1 cellular context compared by ENCODE assay signal in the genomic region with DNA sequence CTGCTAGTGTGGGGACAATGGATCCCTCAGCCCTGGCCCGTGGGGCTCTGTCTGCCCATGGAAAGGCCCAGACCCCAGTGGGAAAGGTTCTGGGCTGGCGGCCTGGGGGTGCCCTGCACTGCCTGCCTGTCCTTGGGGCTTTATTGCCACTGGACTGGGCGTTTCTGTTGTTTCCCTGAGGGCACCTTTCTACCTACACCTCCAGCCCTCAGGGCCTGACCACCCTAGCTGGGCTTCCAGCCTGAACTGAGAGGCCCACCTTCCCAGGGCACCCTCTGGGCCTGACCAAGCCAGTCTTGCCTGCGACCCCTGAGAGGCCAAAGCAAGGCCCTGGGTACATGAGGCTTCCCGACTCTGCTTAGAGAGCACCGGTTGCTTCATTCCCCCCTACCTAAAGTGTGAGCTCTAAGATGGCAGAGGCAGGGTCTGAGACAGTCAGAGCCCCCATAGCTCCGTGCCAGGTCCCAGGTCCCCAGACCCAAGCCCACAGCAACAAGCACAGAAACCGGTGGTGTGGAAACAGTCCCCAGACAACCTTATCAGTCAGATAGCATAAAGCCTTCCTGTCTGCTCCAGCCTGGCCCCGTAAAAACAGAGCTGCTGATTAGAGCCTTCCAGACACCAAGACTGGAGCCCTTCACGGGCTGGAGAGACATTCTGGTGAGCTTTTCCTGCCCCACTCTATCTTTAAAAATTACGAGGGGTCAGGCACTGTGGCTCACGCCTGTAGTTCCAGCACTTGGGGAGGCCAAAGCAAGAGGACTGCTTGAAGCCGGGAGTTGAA.
TF ChIP-seq lines count a peak whose summit lies in the region.

No MANE protein-coding gene starts in this region.

TF ChIP-seq in K562, 482 proteins besides CTCF, POLR2A, EP300 and RAD21 (continued from another document and continues in another):
- TF ChIP-seq KLF6 (CRISPR knock-in tag; IDR thresholded peaks at IDR 0.05; ENCODE audit: borderline replicate concordance) (no peak), SRSF1 (IDR thresholded peaks at IDR 0.05; ENCODE audit: low read depth, low read length) (no peak), MAZ (CRISPR knock-in tag; conservative IDR thresholded peaks at IDR 0.05 in 1 of 2, IDR thresholded peaks at IDR 0.05 in 1 of 2) (no peak), MEF2A (IDR thresholded peaks at IDR 0.05; ENCODE audit: control insufficient read depth, low read depth, low read length) (no peak), KLF13 (tag; IDR thresholded peaks at IDR 0.05; ENCODE audit: borderline replicate concordance, low read depth) (no peak), TBL1XR1 (IDR thresholded peaks at IDR 0.05; ENCODE audit: low read length in 2 of 2) (peak in 1 of 2 experiments; percentile 66; a peak in 2 of 4 replicates), RBFOX2 (IDR thresholded peaks at IDR 0.05; ENCODE audit: low read depth, low read length) (no peak), PHF21A (IDR thresholded peaks at IDR 0.05; ENCODE audit: borderline replicate concordance, low read depth) (no peak), ZNF41 (CRISPR knock-in tag; conservative IDR thresholded peaks at IDR 0.05) (no peak), NCOR1 (IDR thresholded peaks at IDR 0.05) (peak; percentile 57), SMAD4 (CRISPR knock-in tag; conservative IDR thresholded peaks at IDR 0.05) (peak; percentile 96), CXXC5 (CRISPR knock-in tag; IDR thresholded peaks at IDR 0.05) (peak; percentile 12; the same call in 1 of the 2 replicates), POLR2G (IDR thresholded peaks at IDR 0.05; ENCODE audit: low read depth, low read length) (no peak), STAG1 (CRISPR knock-in tag; IDR thresholded peaks at IDR 0.05; ENCODE audit: borderline replicate concordance) (no peak), ETV5 (CRISPR knock-in tag; IDR thresholded peaks at IDR 0.05; ENCODE audit: low read depth) (0 out of 2 replicates have a peak, but pooled peaks have one; percentile 54), POLR2AphosphoS2 (IDR thresholded peaks at IDR 0.05; ENCODE audit: low read length) (no peak), ZNF431 (CRISPR knock-in tag; IDR thresholded peaks at IDR 0.05) (no peak), CBFA2T3 (IDR thresholded peaks at IDR 0.05) (peak; percentile 54), DMBX1 (CRISPR knock-in tag; IDR thresholded peaks at IDR 0.05; ENCODE audit: borderline replicate concordance) (no peak), ZFP36 (IDR thresholded peaks at IDR 0.05; ENCODE audit: low read depth, low read length, partially characterized antibody) (no peak), MCM3 (IDR thresholded peaks at IDR 0.05) (no peak), ZFX (CRISPR knock-in tag; IDR thresholded peaks at IDR 0.05) (peak; percentile 44), FUS (optimal IDR thresholded peaks at IDR 0.05; ENCODE audit: low read depth, low read length) (no peak), NR2C2 (CRISPR knock-in tag; IDR thresholded peaks at IDR 0.05) (no peak), NR2C2 (tag; IDR thresholded peaks at IDR 0.05) (peak; percentile 27; the same call in 1 of the 2 replicates)
- TF ChIP-seq, protein P1, sequence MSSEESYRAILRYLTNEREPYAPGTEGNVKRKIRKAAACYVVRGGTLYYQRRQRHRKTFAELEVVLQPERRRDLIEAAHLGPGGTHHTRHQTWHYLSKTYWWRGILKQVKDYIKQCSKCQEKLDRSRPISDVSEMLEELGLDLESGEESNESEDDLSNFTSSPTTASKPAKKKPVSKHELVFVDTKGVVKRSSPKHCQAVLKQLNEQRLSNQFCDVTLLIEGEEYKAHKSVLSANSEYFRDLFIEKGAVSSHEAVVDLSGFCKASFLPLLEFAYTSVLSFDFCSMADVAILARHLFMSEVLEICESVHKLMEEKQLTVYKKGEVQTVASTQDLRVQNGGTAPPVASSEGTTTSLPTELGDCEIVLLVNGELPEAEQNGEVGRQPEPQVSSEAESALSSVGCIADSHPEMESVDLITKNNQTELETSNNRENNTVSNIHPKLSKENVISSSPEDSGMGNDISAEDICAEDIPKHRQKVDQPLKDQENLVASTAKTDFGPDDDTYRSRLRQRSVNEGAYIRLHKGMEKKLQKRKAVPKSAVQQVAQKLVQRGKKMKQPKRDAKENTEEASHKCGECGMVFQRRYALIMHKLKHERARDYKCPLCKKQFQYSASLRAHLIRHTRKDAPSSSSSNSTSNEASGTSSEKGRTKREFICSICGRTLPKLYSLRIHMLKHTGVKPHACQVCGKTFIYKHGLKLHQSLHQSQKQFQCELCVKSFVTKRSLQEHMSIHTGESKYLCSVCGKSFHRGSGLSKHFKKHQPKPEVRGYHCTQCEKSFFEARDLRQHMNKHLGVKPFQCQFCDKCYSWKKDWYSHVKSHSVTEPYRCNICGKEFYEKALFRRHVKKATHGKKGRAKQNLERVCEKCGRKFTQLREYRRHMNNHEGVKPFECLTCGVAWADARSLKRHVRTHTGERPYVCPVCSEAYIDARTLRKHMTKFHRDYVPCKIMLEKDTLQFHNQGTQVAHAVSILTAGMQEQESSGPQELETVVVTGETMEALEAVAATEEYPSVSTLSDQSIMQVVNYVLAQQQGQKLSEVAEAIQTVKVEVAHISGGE (CRISPR knock-in tag; IDR thresholded peaks at IDR 0.05), result no peak
- TF ChIP-seq, protein P2, sequence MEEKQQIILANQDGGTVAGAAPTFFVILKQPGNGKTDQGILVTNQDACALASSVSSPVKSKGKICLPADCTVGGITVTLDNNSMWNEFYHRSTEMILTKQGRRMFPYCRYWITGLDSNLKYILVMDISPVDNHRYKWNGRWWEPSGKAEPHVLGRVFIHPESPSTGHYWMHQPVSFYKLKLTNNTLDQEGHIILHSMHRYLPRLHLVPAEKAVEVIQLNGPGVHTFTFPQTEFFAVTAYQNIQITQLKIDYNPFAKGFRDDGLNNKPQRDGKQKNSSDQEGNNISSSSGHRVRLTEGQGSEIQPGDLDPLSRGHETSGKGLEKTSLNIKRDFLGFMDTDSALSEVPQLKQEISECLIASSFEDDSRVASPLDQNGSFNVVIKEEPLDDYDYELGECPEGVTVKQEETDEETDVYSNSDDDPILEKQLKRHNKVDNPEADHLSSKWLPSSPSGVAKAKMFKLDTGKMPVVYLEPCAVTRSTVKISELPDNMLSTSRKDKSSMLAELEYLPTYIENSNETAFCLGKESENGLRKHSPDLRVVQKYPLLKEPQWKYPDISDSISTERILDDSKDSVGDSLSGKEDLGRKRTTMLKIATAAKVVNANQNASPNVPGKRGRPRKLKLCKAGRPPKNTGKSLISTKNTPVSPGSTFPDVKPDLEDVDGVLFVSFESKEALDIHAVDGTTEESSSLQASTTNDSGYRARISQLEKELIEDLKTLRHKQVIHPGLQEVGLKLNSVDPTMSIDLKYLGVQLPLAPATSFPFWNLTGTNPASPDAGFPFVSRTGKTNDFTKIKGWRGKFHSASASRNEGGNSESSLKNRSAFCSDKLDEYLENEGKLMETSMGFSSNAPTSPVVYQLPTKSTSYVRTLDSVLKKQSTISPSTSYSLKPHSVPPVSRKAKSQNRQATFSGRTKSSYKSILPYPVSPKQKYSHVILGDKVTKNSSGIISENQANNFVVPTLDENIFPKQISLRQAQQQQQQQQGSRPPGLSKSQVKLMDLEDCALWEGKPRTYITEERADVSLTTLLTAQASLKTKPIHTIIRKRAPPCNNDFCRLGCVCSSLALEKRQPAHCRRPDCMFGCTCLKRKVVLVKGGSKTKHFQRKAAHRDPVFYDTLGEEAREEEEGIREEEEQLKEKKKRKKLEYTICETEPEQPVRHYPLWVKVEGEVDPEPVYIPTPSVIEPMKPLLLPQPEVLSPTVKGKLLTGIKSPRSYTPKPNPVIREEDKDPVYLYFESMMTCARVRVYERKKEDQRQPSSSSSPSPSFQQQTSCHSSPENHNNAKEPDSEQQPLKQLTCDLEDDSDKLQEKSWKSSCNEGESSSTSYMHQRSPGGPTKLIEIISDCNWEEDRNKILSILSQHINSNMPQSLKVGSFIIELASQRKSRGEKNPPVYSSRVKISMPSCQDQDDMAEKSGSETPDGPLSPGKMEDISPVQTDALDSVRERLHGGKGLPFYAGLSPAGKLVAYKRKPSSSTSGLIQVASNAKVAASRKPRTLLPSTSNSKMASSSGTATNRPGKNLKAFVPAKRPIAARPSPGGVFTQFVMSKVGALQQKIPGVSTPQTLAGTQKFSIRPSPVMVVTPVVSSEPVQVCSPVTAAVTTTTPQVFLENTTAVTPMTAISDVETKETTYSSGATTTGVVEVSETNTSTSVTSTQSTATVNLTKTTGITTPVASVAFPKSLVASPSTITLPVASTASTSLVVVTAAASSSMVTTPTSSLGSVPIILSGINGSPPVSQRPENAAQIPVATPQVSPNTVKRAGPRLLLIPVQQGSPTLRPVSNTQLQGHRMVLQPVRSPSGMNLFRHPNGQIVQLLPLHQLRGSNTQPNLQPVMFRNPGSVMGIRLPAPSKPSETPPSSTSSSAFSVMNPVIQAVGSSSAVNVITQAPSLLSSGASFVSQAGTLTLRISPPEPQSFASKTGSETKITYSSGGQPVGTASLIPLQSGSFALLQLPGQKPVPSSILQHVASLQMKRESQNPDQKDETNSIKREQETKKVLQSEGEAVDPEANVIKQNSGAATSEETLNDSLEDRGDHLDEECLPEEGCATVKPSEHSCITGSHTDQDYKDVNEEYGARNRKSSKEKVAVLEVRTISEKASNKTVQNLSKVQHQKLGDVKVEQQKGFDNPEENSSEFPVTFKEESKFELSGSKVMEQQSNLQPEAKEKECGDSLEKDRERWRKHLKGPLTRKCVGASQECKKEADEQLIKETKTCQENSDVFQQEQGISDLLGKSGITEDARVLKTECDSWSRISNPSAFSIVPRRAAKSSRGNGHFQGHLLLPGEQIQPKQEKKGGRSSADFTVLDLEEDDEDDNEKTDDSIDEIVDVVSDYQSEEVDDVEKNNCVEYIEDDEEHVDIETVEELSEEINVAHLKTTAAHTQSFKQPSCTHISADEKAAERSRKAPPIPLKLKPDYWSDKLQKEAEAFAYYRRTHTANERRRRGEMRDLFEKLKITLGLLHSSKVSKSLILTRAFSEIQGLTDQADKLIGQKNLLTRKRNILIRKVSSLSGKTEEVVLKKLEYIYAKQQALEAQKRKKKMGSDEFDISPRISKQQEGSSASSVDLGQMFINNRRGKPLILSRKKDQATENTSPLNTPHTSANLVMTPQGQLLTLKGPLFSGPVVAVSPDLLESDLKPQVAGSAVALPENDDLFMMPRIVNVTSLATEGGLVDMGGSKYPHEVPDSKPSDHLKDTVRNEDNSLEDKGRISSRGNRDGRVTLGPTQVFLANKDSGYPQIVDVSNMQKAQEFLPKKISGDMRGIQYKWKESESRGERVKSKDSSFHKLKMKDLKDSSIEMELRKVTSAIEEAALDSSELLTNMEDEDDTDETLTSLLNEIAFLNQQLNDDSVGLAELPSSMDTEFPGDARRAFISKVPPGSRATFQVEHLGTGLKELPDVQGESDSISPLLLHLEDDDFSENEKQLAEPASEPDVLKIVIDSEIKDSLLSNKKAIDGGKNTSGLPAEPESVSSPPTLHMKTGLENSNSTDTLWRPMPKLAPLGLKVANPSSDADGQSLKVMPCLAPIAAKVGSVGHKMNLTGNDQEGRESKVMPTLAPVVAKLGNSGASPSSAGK (IDR thresholded peaks at IDR 0.05), result no peak
- TF ChIP-seq, protein P3, sequence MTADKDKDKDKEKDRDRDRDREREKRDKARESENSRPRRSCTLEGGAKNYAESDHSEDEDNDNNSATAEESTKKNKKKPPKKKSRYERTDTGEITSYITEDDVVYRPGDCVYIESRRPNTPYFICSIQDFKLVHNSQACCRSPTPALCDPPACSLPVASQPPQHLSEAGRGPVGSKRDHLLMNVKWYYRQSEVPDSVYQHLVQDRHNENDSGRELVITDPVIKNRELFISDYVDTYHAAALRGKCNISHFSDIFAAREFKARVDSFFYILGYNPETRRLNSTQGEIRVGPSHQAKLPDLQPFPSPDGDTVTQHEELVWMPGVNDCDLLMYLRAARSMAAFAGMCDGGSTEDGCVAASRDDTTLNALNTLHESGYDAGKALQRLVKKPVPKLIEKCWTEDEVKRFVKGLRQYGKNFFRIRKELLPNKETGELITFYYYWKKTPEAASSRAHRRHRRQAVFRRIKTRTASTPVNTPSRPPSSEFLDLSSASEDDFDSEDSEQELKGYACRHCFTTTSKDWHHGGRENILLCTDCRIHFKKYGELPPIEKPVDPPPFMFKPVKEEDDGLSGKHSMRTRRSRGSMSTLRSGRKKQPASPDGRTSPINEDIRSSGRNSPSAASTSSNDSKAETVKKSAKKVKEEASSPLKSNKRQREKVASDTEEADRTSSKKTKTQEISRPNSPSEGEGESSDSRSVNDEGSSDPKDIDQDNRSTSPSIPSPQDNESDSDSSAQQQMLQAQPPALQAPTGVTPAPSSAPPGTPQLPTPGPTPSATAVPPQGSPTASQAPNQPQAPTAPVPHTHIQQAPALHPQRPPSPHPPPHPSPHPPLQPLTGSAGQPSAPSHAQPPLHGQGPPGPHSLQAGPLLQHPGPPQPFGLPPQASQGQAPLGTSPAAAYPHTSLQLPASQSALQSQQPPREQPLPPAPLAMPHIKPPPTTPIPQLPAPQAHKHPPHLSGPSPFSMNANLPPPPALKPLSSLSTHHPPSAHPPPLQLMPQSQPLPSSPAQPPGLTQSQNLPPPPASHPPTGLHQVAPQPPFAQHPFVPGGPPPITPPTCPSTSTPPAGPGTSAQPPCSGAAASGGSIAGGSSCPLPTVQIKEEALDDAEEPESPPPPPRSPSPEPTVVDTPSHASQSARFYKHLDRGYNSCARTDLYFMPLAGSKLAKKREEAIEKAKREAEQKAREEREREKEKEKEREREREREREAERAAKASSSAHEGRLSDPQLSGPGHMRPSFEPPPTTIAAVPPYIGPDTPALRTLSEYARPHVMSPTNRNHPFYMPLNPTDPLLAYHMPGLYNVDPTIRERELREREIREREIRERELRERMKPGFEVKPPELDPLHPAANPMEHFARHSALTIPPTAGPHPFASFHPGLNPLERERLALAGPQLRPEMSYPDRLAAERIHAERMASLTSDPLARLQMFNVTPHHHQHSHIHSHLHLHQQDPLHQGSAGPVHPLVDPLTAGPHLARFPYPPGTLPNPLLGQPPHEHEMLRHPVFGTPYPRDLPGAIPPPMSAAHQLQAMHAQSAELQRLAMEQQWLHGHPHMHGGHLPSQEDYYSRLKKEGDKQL (CRISPR knock-in tag; IDR thresholded peaks at IDR 0.05; ENCODE audit: borderline replicate concordance), result 0 out of 2 replicates have a peak, but pooled peaks have one; percentile 41
- TF ChIP-seq, protein P4, sequence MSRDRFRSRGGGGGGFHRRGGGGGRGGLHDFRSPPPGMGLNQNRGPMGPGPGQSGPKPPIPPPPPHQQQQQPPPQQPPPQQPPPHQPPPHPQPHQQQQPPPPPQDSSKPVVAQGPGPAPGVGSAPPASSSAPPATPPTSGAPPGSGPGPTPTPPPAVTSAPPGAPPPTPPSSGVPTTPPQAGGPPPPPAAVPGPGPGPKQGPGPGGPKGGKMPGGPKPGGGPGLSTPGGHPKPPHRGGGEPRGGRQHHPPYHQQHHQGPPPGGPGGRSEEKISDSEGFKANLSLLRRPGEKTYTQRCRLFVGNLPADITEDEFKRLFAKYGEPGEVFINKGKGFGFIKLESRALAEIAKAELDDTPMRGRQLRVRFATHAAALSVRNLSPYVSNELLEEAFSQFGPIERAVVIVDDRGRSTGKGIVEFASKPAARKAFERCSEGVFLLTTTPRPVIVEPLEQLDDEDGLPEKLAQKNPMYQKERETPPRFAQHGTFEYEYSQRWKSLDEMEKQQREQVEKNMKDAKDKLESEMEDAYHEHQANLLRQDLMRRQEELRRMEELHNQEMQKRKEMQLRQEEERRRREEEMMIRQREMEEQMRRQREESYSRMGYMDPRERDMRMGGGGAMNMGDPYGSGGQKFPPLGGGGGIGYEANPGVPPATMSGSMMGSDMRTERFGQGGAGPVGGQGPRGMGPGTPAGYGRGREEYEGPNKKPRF (IDR thresholded peaks at IDR 0.05; ENCODE audit: low read depth, low read length), result no peak
- TF ChIP-seq, protein P5, sequence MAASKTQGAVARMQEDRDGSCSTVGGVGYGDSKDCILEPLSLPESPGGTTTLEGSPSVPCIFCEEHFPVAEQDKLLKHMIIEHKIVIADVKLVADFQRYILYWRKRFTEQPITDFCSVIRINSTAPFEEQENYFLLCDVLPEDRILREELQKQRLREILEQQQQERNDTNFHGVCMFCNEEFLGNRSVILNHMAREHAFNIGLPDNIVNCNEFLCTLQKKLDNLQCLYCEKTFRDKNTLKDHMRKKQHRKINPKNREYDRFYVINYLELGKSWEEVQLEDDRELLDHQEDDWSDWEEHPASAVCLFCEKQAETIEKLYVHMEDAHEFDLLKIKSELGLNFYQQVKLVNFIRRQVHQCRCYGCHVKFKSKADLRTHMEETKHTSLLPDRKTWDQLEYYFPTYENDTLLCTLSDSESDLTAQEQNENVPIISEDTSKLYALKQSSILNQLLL (CRISPR knock-in tag; IDR thresholded peaks at IDR 0.05; ENCODE audit: borderline replicate concordance), result no peak
